ENCODE assay signal across 8 cellular contexts in genomic region chr19:24033308-24033961, GRCh38. TPM values are rescaled to one million over a fixed set of nuclear protein-coding genes. Genes with fewer than 3 reads are reported as not detected.
DNase-seq lines count a peak whose midpoint lies in the region; ATAC-seq and TF ChIP-seq lines count a peak whose summit lies in the region.

No MANE protein-coding gene starts in this region.

- H3K9me3 Mint-ChIP-seq in chondrocyte (ENCODE audit: low read depth), result no peaks in the 10 kb centered on the region

- ATAC-seq in GM18870 (IDR thresholded peaks at IDR 0.05; ENCODE audit: unreplicated experiment), result peak; percentile 92
- peak; percentile 90 for ATAC-seq in HG03108 (IDR thresholded peaks at IDR 0.05; ENCODE audit: unreplicated experiment)

- H3K27me3 Mint-ChIP-seq in chondrocyte (ENCODE audit: low read depth), result no peaks in the 10 kb centered on the region

- peaks cover 8% of the 10 kb centered on the region for H3K36me3 Mint-ChIP-seq in chondrocyte (ENCODE audit: low read depth)

- H3K27ac Mint-ChIP-seq in chondrocyte (ENCODE audit: unreplicated experiment), result peak overlapping the region; percentile 100

- CTCF ChIA-PET in AG04449 (lab: Yijun Ruan, JAX), result no interaction called here

- TF ChIP-seq CTCF in AG04449 (IDR thresholded peaks at IDR 0.05; ENCODE audit: insufficient read depth, low read length, missing control alignments) (no peak), chondrocyte (IDR thresholded peaks at IDR 0.05) (peak; percentile 55)

- DNase-seq in AG04449 (ENCODE audit: low read depth, low spot score), result peak; percentile 64
- DNase-seq in NCI-H2227 treated with DMSO at 0.1 percent for 48 hours (lab: John Stamatoyannopoulos, UW), result peak; percentile 76
- DNase-seq in activated CD4-positive, alpha-beta T cell treated with anti-CD3 and anti-CD28 coated beads for 24 hours (ENCODE audit: low read depth in 2 of 2), result peak; percentile 63 to 64
- peak; percentile 96 for DNase-seq in chondrocyte (ENCODE audit: low spot score)
- peak; percentile 92 for DNase-seq in kidney tubule cell (ENCODE audit: low spot score)
- DNase-seq in stimulated activated CD4-positive, alpha-beta T cell treated with anti-CD3 and anti-CD28 coated beads, Interleukin-1b, Interleukin-23, amount 100 ng/mL, for 1 hour (ENCODE audit: low read depth in 2 of 2), result peak; percentile 51 to 52

- H3K4me3 Mint-ChIP-seq in chondrocyte (ENCODE audit: unreplicated experiment), result peak overlapping the region; percentile 100

- POLR2A ChIA-PET in AG04449 (lab: Yijun Ruan, JAX), result interaction anchor here (1.0 to 2.0 kb wide), 4 partner anchors 10 to 119 kb away, joined by 3 to 6 read pairs (median 6); partner anchors contain the start of genes ZNF254 and ZNF726

- H3K4me1 Mint-ChIP-seq in chondrocyte (ENCODE audit: low read depth), result peaks cover 30% of the 10 kb centered on the region

- H3K4me3 ChIP-seq in AG04449 (ENCODE audit: low read depth, low read length), result peak overlapping the region; percentile 84

RNA-seq across cellular contexts. Expression of gene ZNF254, which starts 53.6 kb away (rescaled TPM):
- total RNA-seq in chondrocyte, result 13.1 to 21.9 TPM (median 15.3 TPM) in 3 replicates

Comparison
In these comparisons a context has a peak if more than half of its experiments do, and no peak if none do; other contexts are left out.
1. Peak in every context shown above with its lines: DNase-seq, ATAC-seq and H3K4me3 ChIP-seq.